In the genomic region with DNA sequence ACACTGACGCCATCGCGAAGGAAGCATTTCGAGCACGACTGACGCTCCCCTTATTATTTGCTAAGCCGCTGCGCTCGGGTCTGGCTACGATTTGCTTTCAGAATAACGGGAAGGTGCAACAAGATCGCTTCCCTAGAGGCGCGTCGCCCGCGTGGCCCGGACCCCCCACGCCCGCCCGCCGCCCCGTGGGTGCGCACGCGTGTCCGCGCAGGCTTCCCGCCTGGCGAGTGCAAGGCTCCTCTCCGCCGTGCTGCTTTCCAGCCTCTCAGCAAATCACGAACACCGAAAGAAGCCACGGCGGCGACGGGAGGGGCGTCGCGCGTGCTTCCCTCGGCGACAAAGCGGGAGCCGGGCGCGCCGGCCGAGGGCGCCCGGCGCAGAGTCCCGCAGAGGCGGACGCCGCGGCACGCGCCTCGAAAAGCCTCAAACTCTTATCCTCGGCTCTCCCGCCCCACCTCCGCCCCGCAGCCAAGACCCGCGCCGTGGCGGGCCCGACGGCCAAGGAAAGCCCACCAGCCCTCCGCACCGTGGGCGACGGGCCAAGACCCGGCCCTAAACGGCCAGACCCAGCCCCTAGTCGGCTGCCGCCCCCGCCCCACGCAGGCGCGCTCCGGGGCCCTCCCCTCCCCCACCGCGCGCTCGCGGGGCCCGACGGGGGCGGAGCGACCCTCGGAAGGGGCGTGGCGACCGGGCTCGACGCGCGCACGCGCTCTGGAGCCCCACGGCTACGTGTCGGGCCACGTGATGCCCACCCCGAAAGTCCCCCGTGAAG, we compare ENCODE assay signal across 8 cellular contexts. TPM values are rescaled to one million over a fixed set of nuclear protein-coding genes. Genes with fewer than 3 reads are reported as not detected.
DNase-seq lines count a peak whose midpoint lies in the region; ATAC-seq and TF ChIP-seq lines count a peak whose summit lies in the region.

No MANE protein-coding gene starts in this region.

- no peaks in the 10 kb centered on the region for H3K27me3 ChIP-seq in kidney epithelial cell (ENCODE audit: control insufficient read depth, insufficient read depth, low read length)

- H3K36me3 ChIP-seq in kidney epithelial cell (ENCODE audit: control insufficient read depth, insufficient read depth, low read length): no peaks in the 10 kb centered on the region

- H3K4me3 ChIP-seq in kidney epithelial cell (ENCODE audit: low read depth, low read length): peak overlapping the region; percentile 97

- peak; percentile 48 for ATAC-seq in HG02840 (IDR thresholded peaks at IDR 0.05; ENCODE audit: low FRiP score, unreplicated experiment)

- DNase-seq in SHP77 (lab: John Stamatoyannopoulos, UW) (peak; percentile 19 to 68), SHP77 treated with DMSO at 0.1 percent for 48 hours (lab: John Stamatoyannopoulos, UW) (no peak), NCI-H1694 treated with DMSO at 0.1 percent for 48 hours (lab: John Stamatoyannopoulos, UW) (peak; percentile 60), cerebellum (ENCODE audit: low spot score) (peak; percentile 93), kidney epithelial cell (ENCODE audit: low read depth) (peak; percentile 69)
- peak; percentile 80 to 86 for DNase-seq in activated CD4-positive, alpha-beta T cell treated with anti-CD3 and anti-CD28 coated beads for 24 hours (ENCODE audit: low read depth in 2 of 2)
- DNase-seq in stimulated activated CD4-positive, alpha-beta T cell treated with anti-CD3 and anti-CD28 coated beads, Interleukin-15, amount 100 ng/mL, for 1 hour (ENCODE audit: low read depth in 1 of 2, low spot score in 1 of 2): peak; percentile 86 to 91

- no peak for TF ChIP-seq CTCF in kidney epithelial cell (IDR thresholded peaks at IDR 0.05; ENCODE audit: insufficient read depth, low read length, poor library complexity, severe bottlenecking)

RNA-seq across cellular contexts. Expression of gene QKI, which starts 1.0 kb away (rescaled TPM):
- total RNA-seq in cerebellum: 363 TPM
- 173 and 189 TPM in 2 replicates for total RNA-seq in kidney epithelial cell
